11 cellular contexts compared by ENCODE assay signal in the genomic region with DNA sequence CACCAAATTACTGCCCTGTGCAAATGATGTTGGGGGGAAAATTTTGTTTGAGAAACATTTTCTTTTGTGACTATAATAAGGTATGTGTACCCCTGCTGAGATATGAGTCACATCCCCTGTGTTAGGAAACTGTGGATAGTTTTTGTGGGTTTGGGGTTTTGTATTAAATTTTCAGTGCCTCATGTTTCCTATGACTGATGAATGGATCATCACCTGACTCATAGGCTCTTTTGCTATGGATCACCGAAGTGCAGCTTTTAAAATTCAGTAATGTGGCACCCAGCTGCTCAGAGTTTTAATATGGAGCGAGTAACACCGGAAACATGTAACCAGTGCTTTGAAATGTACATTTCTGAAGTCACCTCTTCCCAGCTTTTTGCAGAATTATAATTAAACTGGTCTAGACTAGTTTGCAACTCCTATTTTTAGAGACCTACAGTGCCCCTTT.
DNase-seq lines count a peak whose midpoint lies in the region; ATAC-seq and TF ChIP-seq lines count a peak whose summit lies in the region.
"Had no signal": no experiment of that assay in that cellular context is flagged by ENCODE, and none has a peak within 500 bp of the region (broad histone marks: within the 10 kb centered on the region; RNA-seq: fewer than 3 reads in every experiment).

No MANE protein-coding gene starts in this region.

- H3K9ac ChIP-seq in OCI-LY3 (ENCODE audit: low read length): no peak overlapping the region

- CTCF ChIA-PET in activated naive CD4-positive, alpha-beta T cell treated with anti-CD3 and anti-CD28 coated beads for 36 hours (lab: Charles Lee): no interaction called here

- TF ChIP-seq CTCF in OCI-LY3 (IDR thresholded peaks at IDR 0.05; ENCODE audit: low read depth, low read length): no peak

- DNase-seq in activated naive CD4-positive, alpha-beta T cell treated with anti-CD3 and anti-CD28 coated beads for 36 hours: peak; percentile 30
- no peak for DNase-seq in activated naive CD4-positive, alpha-beta T cell treated with anti-CD3 and anti-CD28 coated beads, Interleukin-2, amount 50 U/mL, for 16 hours
- DNase-seq in dermis blood vessel endothelial cell: peak; percentile 89
- DNase-seq in stimulated activated naive CD8-positive, alpha-beta T cell treated with anti-CD3 and anti-CD28 coated beads, Interleukin-15, amount 100 ng/mL, for 72 hours: peak; percentile 34 to 46
- DNase-seq in T-helper 17 cell: no peak
- DNase-seq: DMS79, H9, NCI-H2029 treated with DMSO at 0.1 percent for 48 hours had no signal

- H3K9me3 ChIP-seq in OCI-LY3 (ENCODE audit: insufficient read depth, low read length) (no peaks in the 10 kb centered on the region), T-helper 17 cell (ENCODE audit: control insufficient read depth, low read length, poor library complexity, severe bottlenecking) (no peaks in the 10 kb centered on the region)

- H3K27me3 Mint-ChIP-seq in activated naive CD4-positive, alpha-beta T cell treated with anti-CD3 and anti-CD28 coated beads for 36 hours (ENCODE audit: low read depth): peaks cover 30% of the 10 kb centered on the region
- peaks cover 65% of the 10 kb centered on the region for H3K27me3 Mint-ChIP-seq in stimulated activated naive CD8-positive, alpha-beta T cell treated with anti-CD3 and anti-CD28 coated beads, Interleukin-15, amount 100 ng/mL, for 72 hours
- H3K27me3 Mint-ChIP-seq in T-helper 17 cell: no peaks in the 10 kb centered on the region

- peak overlapping the region; percentile 8; the same call in 1 of the 2 replicates for H3K4me2 ChIP-seq in OCI-LY3 (ENCODE audit: low read length)

- no peaks in the 10 kb centered on the region for H3K9me3 Mint-ChIP-seq in activated naive CD4-positive, alpha-beta T cell treated with anti-CD3 and anti-CD28 coated beads for 36 hours
- H3K9me3 Mint-ChIP-seq in stimulated activated naive CD8-positive, alpha-beta T cell treated with anti-CD3 and anti-CD28 coated beads, Interleukin-15, amount 100 ng/mL, for 72 hours: peaks cover 0 to 15% of the 10 kb centered on the region in 2 donors
- H3K9me3 Mint-ChIP-seq: H9 had no signal

- H3K79me2 ChIP-seq in OCI-LY3 (ENCODE audit: low read length): no peaks in the 10 kb centered on the region

- no peak overlapping the region for H3K4me3 ChIP-seq in OCI-LY3 (ENCODE audit: low read length)

- peaks cover 13% of the 10 kb centered on the region for H3K4me1 Mint-ChIP-seq in activated naive CD4-positive, alpha-beta T cell treated with anti-CD3 and anti-CD28 coated beads for 36 hours (ENCODE audit: low read depth)
- peaks cover 28% of the 10 kb centered on the region for H3K4me1 Mint-ChIP-seq in stimulated activated naive CD8-positive, alpha-beta T cell treated with anti-CD3 and anti-CD28 coated beads, Interleukin-15, amount 100 ng/mL, for 72 hours
- no peaks in the 10 kb centered on the region for H3K4me1 Mint-ChIP-seq in T-helper 17 cell

- H3K36me3 ChIP-seq in OCI-LY3 (replicated peaks; ENCODE audit: low read depth, low read length): no peaks in the 10 kb centered on the region

- peak; percentile 97 for ATAC-seq in stimulated activated naive CD8-positive, alpha-beta T cell treated with anti-CD3 and anti-CD28 coated beads, Interleukin-15, amount 100 ng/mL, for 72 hours
- no peak for ATAC-seq in HG03342 (IDR thresholded peaks at IDR 0.05; ENCODE audit: unreplicated experiment)
- ATAC-seq in T-helper 17 cell: no peak
- no peak for ATAC-seq in GM18505 (IDR thresholded peaks at IDR 0.05; ENCODE audit: unreplicated experiment)

- 0 out of 2 replicates have a peak, but pooled peaks cover 8% of the 10 kb centered on the region for H3K4me1 ChIP-seq in OCI-LY3 (ENCODE audit: low read length)

- intact Hi-C loops in activated naive CD4-positive, alpha-beta T cell treated with anti-CD3 and anti-CD28 coated beads for 36 hours (cut with micrococcal nuclease): loop anchor here (1.0 to 10.0 kb wide), 7 partner anchors 9 to 762 kb away; no protein-coding TSS in a partner anchor

- no peak overlapping the region for H2AFZ ChIP-seq in OCI-LY3 (ENCODE audit: low read depth, low read length)

- H3K27ac Mint-ChIP-seq in activated naive CD4-positive, alpha-beta T cell treated with anti-CD3 and anti-CD28 coated beads for 36 hours: peak overlapping the region; percentile 6
- H3K27ac Mint-ChIP-seq in stimulated activated naive CD8-positive, alpha-beta T cell treated with anti-CD3 and anti-CD28 coated beads, Interleukin-15, amount 100 ng/mL, for 72 hours: no peak overlapping the region
- no peak overlapping the region for H3K27ac Mint-ChIP-seq in T-helper 17 cell
- H3K27ac Mint-ChIP-seq: H9 had no signal

- H3K27me3 ChIP-seq in OCI-LY3 (ENCODE audit: low read depth, low read length): peaks cover 42% of the 10 kb centered on the region

- H4K20me1 ChIP-seq in OCI-LY3 (ENCODE audit: insufficient read depth, low read length): no peaks in the 10 kb centered on the region

- TF ChIP-seq POLR2A in GM18505 (IDR thresholded peaks at IDR 0.05; ENCODE audit: borderline replicate concordance, extremely low read depth, insufficient read depth, insufficient read length): no peak

- H3K4me3 Mint-ChIP-seq in activated naive CD4-positive, alpha-beta T cell treated with anti-CD3 and anti-CD28 coated beads for 36 hours: no peak overlapping the region
- H3K4me3 Mint-ChIP-seq in stimulated activated naive CD8-positive, alpha-beta T cell treated with anti-CD3 and anti-CD28 coated beads, Interleukin-15, amount 100 ng/mL, for 72 hours: peak overlapping the region in 1 of 2 donors; percentile 53
- H3K4me3 Mint-ChIP-seq in T-helper 17 cell: no peak overlapping the region
- H3K4me3 Mint-ChIP-seq: H9 had no signal

- H3K27ac ChIP-seq in OCI-LY3 (ENCODE audit: low read length): no peak overlapping the region

- no peaks in the 10 kb centered on the region for H3K36me3 Mint-ChIP-seq in activated naive CD4-positive, alpha-beta T cell treated with anti-CD3 and anti-CD28 coated beads for 36 hours (ENCODE audit: low read depth)
- H3K36me3 Mint-ChIP-seq in T-helper 17 cell (ENCODE audit: low read depth): no peaks in the 10 kb centered on the region

Comparison
In these comparisons a context has a peak if more than half of its experiments do, and no peak if none do; other contexts are left out.
1. DNase-seq: peak in activated naive CD4-positive, alpha-beta T cell treated with anti-CD3 and anti-CD28 coated beads for 36 hours (single experiment), dermis blood vessel endothelial cell (single experiment) and stimulated activated naive CD8-positive, alpha-beta T cell treated with anti-CD3 and anti-CD28 coated beads, Interleukin-15, amount 100 ng/mL, for 72 hours (2 of 2); none in activated naive CD4-positive, alpha-beta T cell treated with anti-CD3 and anti-CD28 coated beads, Interleukin-2, amount 50 U/mL, for 16 hours (single experiment) and T-helper 17 cell (0 of 3).